In the genomic region with DNA sequence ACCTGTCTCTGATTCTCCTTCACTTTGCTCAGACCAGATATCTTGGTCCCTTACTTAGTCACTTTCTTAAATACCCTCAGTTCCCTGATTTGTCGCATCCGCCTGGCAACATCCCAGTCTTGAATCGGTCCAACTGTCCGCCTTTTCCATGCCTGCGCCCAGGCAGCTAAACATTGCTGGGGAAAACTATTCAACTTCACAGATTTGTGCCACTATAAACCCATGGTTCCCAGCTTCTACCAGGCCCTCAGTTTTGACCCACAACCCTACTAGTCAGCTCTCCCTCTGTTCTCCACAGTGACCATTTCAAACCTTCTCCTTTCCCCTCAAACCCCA, we compare ENCODE assay signal across 8 cellular contexts. TPM values are rescaled to one million over a fixed set of nuclear protein-coding genes. Genes with fewer than 3 reads are reported as not detected.
DNase-seq lines count a peak whose midpoint lies in the region; ATAC-seq, FAIRE-seq and TF ChIP-seq lines count a peak whose summit lies in the region.

No MANE protein-coding gene starts in this region.

- no peak overlapping the region for H3K4me3 ChIP-seq in CD8-positive, alpha-beta memory T cell (ENCODE audit: low read length)
- peak overlapping the region; percentile 65 to 74 (median 68) for H3K4me3 ChIP-seq in esophagus muscularis mucosa
- H3K4me3 ChIP-seq in testis = no peak overlapping the region

- TF ChIP-seq POLR2A in esophagus muscularis mucosa (IDR thresholded peaks at IDR 0.05; ENCODE audit: low read depth) (no peak), testis (IDR thresholded peaks at IDR 0.05) (no peak)

- peaks cover 0 to 6% (median 4%) of the 10 kb centered on the region in 3 donors for H3K4me1 Mint-ChIP-seq in CD8-positive, alpha-beta memory T cell

- FAIRE-seq in HTR-8/SVneo (lab: Jason Lieb, UNC) = no peak

- no peak overlapping the region for H3K27ac ChIP-seq in CD8-positive, alpha-beta memory T cell (ENCODE audit: low read depth, low read length)
- H3K27ac ChIP-seq in RWPE1 = peak overlapping the region; percentile 77
- H3K27ac ChIP-seq in esophagus muscularis mucosa (replicated peaks in 1 of 4) = peak overlapping the region; percentile 78 to 84 (median 80)
- peak overlapping the region in 1 of 2 donors; percentile 72 for H3K27ac ChIP-seq in testis

- ATAC-seq in HG03039 (IDR thresholded peaks at IDR 0.05; ENCODE audit: unreplicated experiment) = no peak

- no peak for TF ChIP-seq EP300 in esophagus muscularis mucosa (IDR thresholded peaks at IDR 0.05)

- DNase-seq in CD8-positive, alpha-beta memory T cell = no peak
- DNase-seq in RWPE1 (ENCODE audit: low spot score) (no peak), esophagus muscularis mucosa (ENCODE audit: extremely low spot score) (no peak), posterior vena cava (ENCODE audit: low spot score) (peak; percentile 62), activated gamma-delta T cell treated with Interleukin-2 at 50 U/mL for 16 hours (no peak), HTR-8/SVneo (ENCODE audit: insufficient read length, low spot score) (no peak), testis (no peak)

- no peaks in the 10 kb centered on the region for H3K36me3 ChIP-seq in CD8-positive, alpha-beta memory T cell (ENCODE audit: insufficient read depth, low read length)
- H3K36me3 ChIP-seq in esophagus muscularis mucosa = no peaks in the 10 kb centered on the region
- H3K36me3 ChIP-seq in testis (ENCODE audit: low read depth, missing control alignments) = no peaks in the 10 kb centered on the region

- peaks cover 0 to 3% (median 0%) of the 10 kb centered on the region in 5 donors for H3K9me3 Mint-ChIP-seq in CD8-positive, alpha-beta memory T cell

- H3K4me1 ChIP-seq in CD8-positive, alpha-beta memory T cell (ENCODE audit: insufficient read depth, low read length) = no peaks in the 10 kb centered on the region
- H3K4me1 ChIP-seq in esophagus muscularis mucosa (peaks cover 2 to 33% (median 28%) of the 10 kb centered on the region in 4 donors), testis (no peaks in the 10 kb centered on the region)

- H3K27me3 ChIP-seq in CD8-positive, alpha-beta memory T cell (ENCODE audit: insufficient read depth, low read length, poor library complexity, severe bottlenecking) = no peaks in the 10 kb centered on the region
- no peaks in the 10 kb centered on the region for H3K27me3 ChIP-seq in esophagus muscularis mucosa
- H3K27me3 ChIP-seq in testis = no peaks in the 10 kb centered on the region

- H3K4me3 Mint-ChIP-seq in CD8-positive, alpha-beta memory T cell = peak overlapping the region; percentile 37 to 88 (median 58)

- WGBS in esophagus muscularis mucosa = 57% methylated on average over 5 of the region's 5 CpGs
- WGBS in testis, 2 donors = 18 to 30% methylated on average over 5 of the region's 5 CpGs

- POLR2A ChIA-PET in CD8-positive, alpha-beta memory T cell (lab: Charles Lee) = no interaction called here
- POLR2A ChIA-PET in RWPE1 (lab: Yijun Ruan, JAX; ENCODE audit: low non-redundant PET) = no interaction called here

- CTCF ChIA-PET in CD8-positive, alpha-beta memory T cell (lab: Charles Lee) = interaction anchor here (1.7 kb wide), 1 partner anchor 143 kb away, joined by 4 read pairs; no protein-coding TSS in a partner anchor
- CTCF ChIA-PET in RWPE1 (lab: Yijun Ruan, JAX) = no interaction called here

- H3K9me3 ChIP-seq in CD8-positive, alpha-beta memory T cell (ENCODE audit: low read length) = no peaks in the 10 kb centered on the region
- H3K9me3 ChIP-seq in esophagus muscularis mucosa = no peaks in the 10 kb centered on the region
- no peaks in the 10 kb centered on the region for H3K9me3 ChIP-seq in testis

- peaks cover 27% of the 10 kb centered on the region in 2 donors for H3K27me3 Mint-ChIP-seq in CD8-positive, alpha-beta memory T cell

- intact Hi-C loops in esophagus muscularis mucosa (cut with DNase I) = no loop called here
- intact Hi-C loops in posterior vena cava (cut with DNase I) = no loop called here
- intact Hi-C loops in testis (cut with DNase I; ENCODE audit: low total_unique reads) = no loop called here

- H3K27ac Mint-ChIP-seq in CD8-positive, alpha-beta memory T cell = no peak overlapping the region

- no peak for TF ChIP-seq CTCF in RWPE1 (conservative IDR thresholded peaks at IDR 0.05; ENCODE audit: low read depth)
- TF ChIP-seq CTCF in esophagus muscularis mucosa (IDR thresholded peaks at IDR 0.05) = no peak
- no peak for TF ChIP-seq CTCF in testis (IDR thresholded peaks at IDR 0.05)

- H3K36me3 Mint-ChIP-seq in CD8-positive, alpha-beta memory T cell = peaks cover 0 to 1% (median 0%) of the 10 kb centered on the region in 3 donors

RNA-seq across cellular contexts. Expression of gene FGD1, which starts 0.5 kb away (rescaled TPM):
- under 1 TPM in 1 of 2 experiments, not detected in 1; 0.07 TPM for total RNA-seq in CD8-positive, alpha-beta memory T cell
- polyA plus RNA-seq in CD8-positive, alpha-beta memory T cell = 0.67 TPM
- total RNA-seq in esophagus muscularis mucosa = 10 to 100 TPM in 1 of 4 donors, 1 to 10 TPM in 3; 3.7 to 11.4 (median 6.3) TPM
- 1 to 10 TPM; 7.6 to 9.6 TPM for total RNA-seq in posterior vena cava
- total RNA-seq in testis = 1 to 10 TPM; 6.0 to 6.3 TPM
- polyA plus RNA-seq in testis (ENCODE audit: insufficient read depth, low read depth, low replicate concordance) = 5.2 TPM

RNA-seq across cellular contexts. Expression of gene GNL3L, which starts 33.5 kb away (rescaled TPM):
- total RNA-seq in CD8-positive, alpha-beta memory T cell = 10 to 100 TPM; 92.1 to 92.8 TPM
- polyA plus RNA-seq in CD8-positive, alpha-beta memory T cell = 56.1 TPM
- total RNA-seq in esophagus muscularis mucosa = 10 to 100 TPM; 22.0 to 29.6 (median 26.3) TPM
- total RNA-seq in posterior vena cava = 10 to 100 TPM; 26.3 to 28.5 TPM
- 10 to 100 TPM; 27.6 to 32.3 TPM for total RNA-seq in testis
- polyA plus RNA-seq in testis (ENCODE audit: insufficient read depth, low read depth, low replicate concordance) = 7.4 TPM

RNA-seq across cellular contexts. Expression of gene TSR2, which starts 56.3 kb away (rescaled TPM):
- 10 to 100 TPM; 53.5 to 56.4 TPM for total RNA-seq in CD8-positive, alpha-beta memory T cell
- polyA plus RNA-seq in CD8-positive, alpha-beta memory T cell = 67.7 TPM
- total RNA-seq in esophagus muscularis mucosa = 10 to 100 TPM; 28.2 to 34.0 (median 31.3) TPM
- total RNA-seq in posterior vena cava = 10 to 100 TPM; 38.6 to 39.3 TPM
- total RNA-seq in testis = 10 to 100 TPM; 24.9 to 30.1 TPM
- 41.3 TPM for polyA plus RNA-seq in testis (ENCODE audit: insufficient read depth, low read depth, low replicate concordance)

Comparison
In these comparisons a context has a peak if more than half of its experiments do, and no peak if none do; other contexts are left out.
1. H3K4me3 ChIP-seq: peak in esophagus muscularis mucosa (4 of 4); none in CD8-positive, alpha-beta memory T cell (single experiment) and testis (0 of 2).
2. RNA of gene FGD1, which starts 0.5 kb away (total RNA-seq): 7.6 to 9.6 TPM in posterior vena cava, 3.7 to 11.4 TPM in esophagus muscularis mucosa and 6.0 to 6.3 TPM in testis; 0.07 TPM in CD8-positive, alpha-beta memory T cell; every median in the first group is over 4 times any median in the second.